ENCODE assay signal across 1 cellular context in the genomic region with DNA sequence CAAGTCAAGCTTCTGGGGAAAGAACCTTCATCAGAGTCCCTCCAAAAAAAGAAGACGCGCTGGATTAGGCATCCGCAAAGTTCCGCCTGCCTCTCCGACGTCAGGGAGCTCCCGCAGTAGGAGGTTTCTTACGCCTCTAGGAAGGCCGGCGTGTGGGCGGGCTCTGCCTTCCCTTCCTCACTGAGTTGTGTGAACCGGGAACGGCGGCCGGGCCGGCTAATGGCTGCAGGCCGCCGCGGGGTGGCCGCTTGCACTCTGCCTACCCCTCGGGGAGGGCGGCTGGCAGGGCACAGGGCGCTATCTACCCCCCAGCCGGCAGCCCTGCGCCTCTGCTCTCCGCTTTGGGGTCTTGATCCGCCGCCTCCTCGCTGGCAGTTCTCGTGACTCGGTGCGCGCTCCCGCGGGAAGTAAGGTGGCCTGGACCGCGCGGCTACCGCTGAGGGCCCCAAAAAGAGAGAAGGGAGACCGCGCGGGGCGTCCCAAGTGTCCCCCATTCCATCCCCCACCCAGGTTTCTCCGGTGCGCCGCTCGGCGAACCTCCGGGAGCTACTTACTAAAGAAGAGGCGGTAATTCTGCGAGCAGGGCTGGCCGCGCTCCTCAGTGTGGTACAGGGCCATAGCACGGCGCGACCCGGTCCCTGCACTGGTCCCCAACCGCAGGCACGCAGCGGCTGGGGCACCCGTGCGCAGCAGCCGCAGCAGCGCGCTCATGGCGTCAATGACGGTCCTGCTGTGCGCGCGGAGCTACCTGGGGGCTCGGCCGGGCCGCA.
TF ChIP-seq lines count a peak whose summit lies in the region.

A gene (minus strand): TSS at position 723 of the 770 bp plus-strand sequence. CDS start 12 bp downstream, at position 711.

TF ChIP-seq in HepG2, 621 proteins besides CTCF, POLR2A, EP300 and RAD21 (continued from another document and continues in another):
- TF ChIP-seq, protein P1, sequence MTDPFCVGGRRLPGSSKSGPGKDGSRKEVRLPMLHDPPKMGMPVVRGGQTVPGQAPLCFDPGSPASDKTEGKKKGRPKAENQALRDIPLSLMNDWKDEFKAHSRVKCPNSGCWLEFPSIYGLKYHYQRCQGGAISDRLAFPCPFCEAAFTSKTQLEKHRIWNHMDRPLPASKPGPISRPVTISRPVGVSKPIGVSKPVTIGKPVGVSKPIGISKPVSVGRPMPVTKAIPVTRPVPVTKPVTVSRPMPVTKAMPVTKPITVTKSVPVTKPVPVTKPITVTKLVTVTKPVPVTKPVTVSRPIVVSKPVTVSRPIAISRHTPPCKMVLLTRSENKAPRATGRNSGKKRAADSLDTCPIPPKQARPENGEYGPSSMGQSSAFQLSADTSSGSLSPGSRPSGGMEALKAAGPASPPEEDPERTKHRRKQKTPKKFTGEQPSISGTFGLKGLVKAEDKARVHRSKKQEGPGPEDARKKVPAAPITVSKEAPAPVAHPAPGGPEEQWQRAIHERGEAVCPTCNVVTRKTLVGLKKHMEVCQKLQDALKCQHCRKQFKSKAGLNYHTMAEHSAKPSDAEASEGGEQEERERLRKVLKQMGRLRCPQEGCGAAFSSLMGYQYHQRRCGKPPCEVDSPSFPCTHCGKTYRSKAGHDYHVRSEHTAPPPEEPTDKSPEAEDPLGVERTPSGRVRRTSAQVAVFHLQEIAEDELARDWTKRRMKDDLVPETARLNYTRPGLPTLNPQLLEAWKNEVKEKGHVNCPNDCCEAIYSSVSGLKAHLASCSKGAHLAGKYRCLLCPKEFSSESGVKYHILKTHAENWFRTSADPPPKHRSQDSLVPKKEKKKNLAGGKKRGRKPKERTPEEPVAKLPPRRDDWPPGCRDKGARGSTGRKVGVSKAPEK (CRISPR knock-in tag; IDR thresholded peaks at IDR 0.05; ENCODE audit: borderline replicate concordance), result 0 out of 2 replicates have a peak, but pooled peaks have one; percentile 9
- peak; percentile 51 for TF ChIP-seq SKI (IDR thresholded peaks at IDR 0.05; ENCODE audit: partially characterized antibody)
- TF ChIP-seq ZKSCAN1 (IDR thresholded peaks at IDR 0.05; ENCODE audit: low read length), result 0 out of 2 replicates have a peak, but pooled peaks have one; percentile 16
- TF ChIP-seq DNMT1 (CRISPR knock-in tag; IDR thresholded peaks at IDR 0.05), result no peak
- TF ChIP-seq ZNF713 (CRISPR knock-in tag; IDR thresholded peaks at IDR 0.05), result no peak
- peak; percentile 96 for TF ChIP-seq MYC (CRISPR knock-in tag; IDR thresholded peaks at IDR 0.05; ENCODE audit: borderline replicate concordance)
- TF ChIP-seq RELA (CRISPR knock-in tag; IDR thresholded peaks at IDR 0.05), result no peak
- 0 out of 2 replicates have a peak, but pooled peaks have one; percentile 45 for TF ChIP-seq ZNF672 (CRISPR knock-in tag; IDR thresholded peaks at IDR 0.05)
- no peak for TF ChIP-seq NR2F1 (CRISPR knock-in tag; IDR thresholded peaks at IDR 0.05)
- no peak for TF ChIP-seq SP140L (CRISPR knock-in tag; IDR thresholded peaks at IDR 0.05; ENCODE audit: borderline replicate concordance)
- peak; percentile 13; the same call in 1 of the 2 replicates for TF ChIP-seq JUND (CRISPR knock-in tag; IDR thresholded peaks at IDR 0.05)
- 0 out of 2 replicates have a peak, but pooled peaks have one; percentile 26 for TF ChIP-seq RCOR2 (CRISPR knock-in tag; IDR thresholded peaks at IDR 0.05)
- peak; percentile 62; the same call in 1 of the 2 replicates for TF ChIP-seq BCL6 (CRISPR knock-in tag; IDR thresholded peaks at IDR 0.05)
- TF ChIP-seq KDM5B (CRISPR knock-in tag; IDR thresholded peaks at IDR 0.05; ENCODE audit: borderline replicate concordance), result peak; percentile 85
- TF ChIP-seq ATRX (CRISPR knock-in tag; IDR thresholded peaks at IDR 0.05; ENCODE audit: borderline replicate concordance), result no peak
- TF ChIP-seq JARID2 (CRISPR knock-in tag; IDR thresholded peaks at IDR 0.05; ENCODE audit: insufficient replicate concordance), result no peak
- peak; percentile 87 for TF ChIP-seq ZSCAN30 (CRISPR knock-in tag; IDR thresholded peaks at IDR 0.05)
- TF ChIP-seq, protein P2, sequence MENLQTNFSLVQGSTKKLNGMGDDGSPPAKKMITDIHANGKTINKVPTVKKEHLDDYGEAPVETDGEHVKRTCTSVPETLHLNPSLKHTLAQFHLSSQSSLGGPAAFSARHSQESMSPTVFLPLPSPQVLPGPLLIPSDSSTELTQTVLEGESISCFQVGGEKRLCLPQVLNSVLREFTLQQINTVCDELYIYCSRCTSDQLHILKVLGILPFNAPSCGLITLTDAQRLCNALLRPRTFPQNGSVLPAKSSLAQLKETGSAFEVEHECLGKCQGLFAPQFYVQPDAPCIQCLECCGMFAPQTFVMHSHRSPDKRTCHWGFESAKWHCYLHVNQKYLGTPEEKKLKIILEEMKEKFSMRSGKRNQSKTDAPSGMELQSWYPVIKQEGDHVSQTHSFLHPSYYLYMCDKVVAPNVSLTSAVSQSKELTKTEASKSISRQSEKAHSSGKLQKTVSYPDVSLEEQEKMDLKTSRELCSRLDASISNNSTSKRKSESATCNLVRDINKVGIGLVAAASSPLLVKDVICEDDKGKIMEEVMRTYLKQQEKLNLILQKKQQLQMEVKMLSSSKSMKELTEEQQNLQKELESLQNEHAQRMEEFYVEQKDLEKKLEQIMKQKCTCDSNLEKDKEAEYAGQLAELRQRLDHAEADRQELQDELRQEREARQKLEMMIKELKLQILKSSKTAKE (CRISPR knock-in tag; IDR thresholded peaks at IDR 0.05; ENCODE audit: borderline replicate concordance), result no peak
- TF ChIP-seq ZNF850 (CRISPR knock-in tag; conservative IDR thresholded peaks at IDR 0.05), result peak; percentile 81; the same call in 1 of the 2 replicates
- TF ChIP-seq ZNF331 (CRISPR knock-in tag; IDR thresholded peaks at IDR 0.05), result no peak; the same call in 1 of the 2 replicates
- TF ChIP-seq ZNF629 (CRISPR knock-in tag; conservative IDR thresholded peaks at IDR 0.05), result 0 out of 2 replicates have a peak, but pooled peaks have one; percentile 8
- peak; percentile 32; the same call in 1 of the 2 replicates for TF ChIP-seq NKX3-1 (CRISPR knock-in tag; IDR thresholded peaks at IDR 0.05)
- TF ChIP-seq TBX2 (CRISPR knock-in tag; IDR thresholded peaks at IDR 0.05; ENCODE audit: borderline replicate concordance), result peak; percentile 77
- no peak for TF ChIP-seq ZNF510 (CRISPR knock-in tag; IDR thresholded peaks at IDR 0.05; ENCODE audit: low read depth)
- no peak for TF ChIP-seq NFYC (CRISPR knock-in tag; IDR thresholded peaks at IDR 0.05)
- no peak for TF ChIP-seq KLF9 (CRISPR knock-in tag; IDR thresholded peaks at IDR 0.05; ENCODE audit: low read depth)
- no peak for TF ChIP-seq ZNF660 (CRISPR knock-in tag; IDR thresholded peaks at IDR 0.05; ENCODE audit: borderline replicate concordance, low read depth)
- TF ChIP-seq ARNT2 (CRISPR knock-in tag; IDR thresholded peaks at IDR 0.05; ENCODE audit: low read depth), result peak; percentile 83; the same call in 1 of the 2 replicates
- no peak; the same call in 1 of the 2 replicates for TF ChIP-seq SMC3 (IDR thresholded peaks at IDR 0.05; ENCODE audit: low read length)
- TF ChIP-seq, protein P3, sequence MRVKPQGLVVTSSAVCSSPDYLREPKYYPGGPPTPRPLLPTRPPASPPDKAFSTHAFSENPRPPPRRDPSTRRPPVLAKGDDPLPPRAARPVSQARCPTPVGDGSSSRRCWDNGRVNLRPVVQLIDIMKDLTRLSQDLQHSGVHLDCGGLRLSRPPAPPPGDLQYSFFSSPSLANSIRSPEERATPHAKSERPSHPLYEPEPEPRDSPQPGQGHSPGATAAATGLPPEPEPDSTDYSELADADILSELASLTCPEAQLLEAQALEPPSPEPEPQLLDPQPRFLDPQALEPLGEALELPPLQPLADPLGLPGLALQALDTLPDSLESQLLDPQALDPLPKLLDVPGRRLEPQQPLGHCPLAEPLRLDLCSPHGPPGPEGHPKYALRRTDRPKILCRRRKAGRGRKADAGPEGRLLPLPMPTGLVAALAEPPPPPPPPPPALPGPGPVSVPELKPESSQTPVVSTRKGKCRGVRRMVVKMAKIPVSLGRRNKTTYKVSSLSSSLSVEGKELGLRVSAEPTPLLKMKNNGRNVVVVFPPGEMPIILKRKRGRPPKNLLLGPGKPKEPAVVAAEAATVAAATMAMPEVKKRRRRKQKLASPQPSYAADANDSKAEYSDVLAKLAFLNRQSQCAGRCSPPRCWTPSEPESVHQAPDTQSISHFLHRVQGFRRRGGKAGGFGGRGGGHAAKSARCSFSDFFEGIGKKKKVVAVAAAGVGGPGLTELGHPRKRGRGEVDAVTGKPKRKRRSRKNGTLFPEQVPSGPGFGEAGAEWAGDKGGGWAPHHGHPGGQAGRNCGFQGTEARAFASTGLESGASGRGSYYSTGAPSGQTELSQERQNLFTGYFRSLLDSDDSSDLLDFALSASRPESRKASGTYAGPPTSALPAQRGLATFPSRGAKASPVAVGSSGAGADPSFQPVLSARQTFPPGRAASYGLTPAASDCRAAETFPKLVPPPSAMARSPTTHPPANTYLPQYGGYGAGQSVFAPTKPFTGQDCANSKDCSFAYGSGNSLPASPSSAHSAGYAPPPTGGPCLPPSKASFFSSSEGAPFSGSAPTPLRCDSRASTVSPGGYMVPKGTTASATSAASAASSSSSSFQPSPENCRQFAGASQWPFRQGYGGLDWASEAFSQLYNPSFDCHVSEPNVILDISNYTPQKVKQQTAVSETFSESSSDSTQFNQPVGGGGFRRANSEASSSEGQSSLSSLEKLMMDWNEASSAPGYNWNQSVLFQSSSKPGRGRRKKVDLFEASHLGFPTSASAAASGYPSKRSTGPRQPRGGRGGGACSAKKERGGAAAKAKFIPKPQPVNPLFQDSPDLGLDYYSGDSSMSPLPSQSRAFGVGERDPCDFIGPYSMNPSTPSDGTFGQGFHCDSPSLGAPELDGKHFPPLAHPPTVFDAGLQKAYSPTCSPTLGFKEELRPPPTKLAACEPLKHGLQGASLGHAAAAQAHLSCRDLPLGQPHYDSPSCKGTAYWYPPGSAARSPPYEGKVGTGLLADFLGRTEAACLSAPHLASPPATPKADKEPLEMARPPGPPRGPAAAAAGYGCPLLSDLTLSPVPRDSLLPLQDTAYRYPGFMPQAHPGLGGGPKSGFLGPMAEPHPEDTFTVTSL (CRISPR knock-in tag; IDR thresholded peaks at IDR 0.05; ENCODE audit: borderline replicate concordance), result peak; percentile 55; the same call in 1 of the 2 replicates
- TF ChIP-seq KMT2A (CRISPR knock-in tag; IDR thresholded peaks at IDR 0.05), result peak; percentile 64
- no peak for TF ChIP-seq RORA (CRISPR knock-in tag; IDR thresholded peaks at IDR 0.05)
- TF ChIP-seq ZNF251 (CRISPR knock-in tag; IDR thresholded peaks at IDR 0.05), result no peak
- TF ChIP-seq, protein P4, sequence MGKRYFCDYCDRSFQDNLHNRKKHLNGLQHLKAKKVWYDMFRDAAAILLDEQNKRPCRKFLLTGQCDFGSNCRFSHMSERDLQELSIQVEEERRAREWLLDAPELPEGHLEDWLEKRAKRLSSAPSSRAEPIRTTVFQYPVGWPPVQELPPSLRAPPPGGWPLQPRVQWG (CRISPR knock-in tag; IDR thresholded peaks at IDR 0.05; ENCODE audit: borderline replicate concordance, low read depth), result no peak
- TF ChIP-seq RNF2 (conservative IDR thresholded peaks at IDR 0.05; ENCODE audit: low read depth), result peak; percentile 71; the same call in 1 of the 2 replicates
- no peak for TF ChIP-seq ATF1 (CRISPR knock-in tag; IDR thresholded peaks at IDR 0.05)
- TF ChIP-seq ARNTL (CRISPR knock-in tag; IDR thresholded peaks at IDR 0.05), result 0 out of 2 replicates have a peak, but pooled peaks have one; percentile 18
- peak; percentile 70 for TF ChIP-seq PHF20 (CRISPR knock-in tag; IDR thresholded peaks at IDR 0.05)
- TF ChIP-seq ZNF562 (CRISPR knock-in tag; IDR thresholded peaks at IDR 0.05; ENCODE audit: borderline replicate concordance), result no peak
- TF ChIP-seq MTA3 (CRISPR knock-in tag; IDR thresholded peaks at IDR 0.05), result no peak
- TF ChIP-seq, protein P5, sequence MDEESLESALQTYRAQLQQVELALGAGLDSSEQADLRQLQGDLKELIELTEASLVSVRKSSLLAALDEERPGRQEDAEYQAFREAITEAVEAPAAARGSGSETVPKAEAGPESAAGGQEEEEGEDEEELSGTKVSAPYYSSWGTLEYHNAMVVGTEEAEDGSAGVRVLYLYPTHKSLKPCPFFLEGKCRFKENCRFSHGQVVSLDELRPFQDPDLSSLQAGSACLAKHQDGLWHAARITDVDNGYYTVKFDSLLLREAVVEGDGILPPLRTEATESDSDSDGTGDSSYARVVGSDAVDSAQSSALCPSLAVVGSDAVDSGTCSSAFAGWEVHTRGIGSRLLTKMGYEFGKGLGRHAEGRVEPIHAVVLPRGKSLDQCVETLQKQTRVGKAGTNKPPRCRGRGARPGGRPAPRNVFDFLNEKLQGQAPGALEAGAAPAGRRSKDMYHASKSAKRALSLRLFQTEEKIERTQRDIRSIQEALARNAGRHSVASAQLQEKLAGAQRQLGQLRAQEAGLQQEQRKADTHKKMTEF (CRISPR knock-in tag; IDR thresholded peaks at IDR 0.05), result peak; percentile 92
- TF ChIP-seq MEIS2 (CRISPR knock-in tag; IDR thresholded peaks at IDR 0.05), result peak; percentile 77
- no peak; the same call in 1 of the 2 replicates for TF ChIP-seq NCOA1 (CRISPR knock-in tag; IDR thresholded peaks at IDR 0.05)
- TF ChIP-seq SP5 (CRISPR knock-in tag; IDR thresholded peaks at IDR 0.05; ENCODE audit: borderline replicate concordance, low read depth), result no peak; the same call in 1 of the 2 replicates
- TF ChIP-seq MEIS1 (CRISPR knock-in tag; IDR thresholded peaks at IDR 0.05; ENCODE audit: borderline replicate concordance), result peak; percentile 16; the same call in 1 of the 2 replicates
- no peak for TF ChIP-seq TBX3 (IDR thresholded peaks at IDR 0.05; ENCODE audit: borderline replicate concordance)
- TF ChIP-seq ZNF101 (CRISPR knock-in tag; IDR thresholded peaks at IDR 0.05; ENCODE audit: borderline replicate concordance, low read depth), result no peak
- TF ChIP-seq, protein P6, sequence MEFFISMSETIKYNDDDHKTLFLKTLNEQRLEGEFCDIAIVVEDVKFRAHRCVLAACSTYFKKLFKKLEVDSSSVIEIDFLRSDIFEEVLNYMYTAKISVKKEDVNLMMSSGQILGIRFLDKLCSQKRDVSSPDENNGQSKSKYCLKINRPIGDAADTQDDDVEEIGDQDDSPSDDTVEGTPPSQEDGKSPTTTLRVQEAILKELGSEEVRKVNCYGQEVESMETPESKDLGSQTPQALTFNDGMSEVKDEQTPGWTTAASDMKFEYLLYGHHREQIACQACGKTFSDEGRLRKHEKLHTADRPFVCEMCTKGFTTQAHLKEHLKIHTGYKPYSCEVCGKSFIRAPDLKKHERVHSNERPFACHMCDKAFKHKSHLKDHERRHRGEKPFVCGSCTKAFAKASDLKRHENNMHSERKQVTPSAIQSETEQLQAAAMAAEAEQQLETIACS (CRISPR knock-in tag; IDR thresholded peaks at IDR 0.05), result peak; percentile 94
- TF ChIP-seq MIXL1 (CRISPR knock-in tag; IDR thresholded peaks at IDR 0.05), result no peak
